1 cellular context compared by ENCODE assay signal in genomic region chr11:1197886-1198765, GRCh38.
TF ChIP-seq lines count a peak whose summit lies in the region.

No MANE protein-coding gene starts in this region.

TF ChIP-seq in GM23338, 12 proteins besides CTCF, POLR2A, EP300 and RAD21 (continued from another document):
- no peak for TF ChIP-seq ZNF462 (CRISPR knock-in tag; IDR thresholded peaks at IDR 0.05)
- no peak for TF ChIP-seq ZNF114 (CRISPR knock-in tag; IDR thresholded peaks at IDR 0.05)
